ENCODE assay signal across 1 cellular context in genomic region chr19:17495639-17496265, GRCh38.
TF ChIP-seq lines count a peak whose summit lies in the region.

No MANE protein-coding gene starts in this region.

TF ChIP-seq in GM12878, 131 proteins besides CTCF, POLR2A, EP300 and RAD21:
- TF ChIP-seq RELB (IDR thresholded peaks at IDR 0.05; ENCODE audit: low read depth), result no peak
- TF ChIP-seq USF1 (IDR thresholded peaks at IDR 0.05; ENCODE audit: borderline replicate concordance, extremely low read length, insufficient read depth, low read depth, low read length), result peak; percentile 9
